In genomic region chr2:63378589-63378988, GRCh38 we compare ENCODE assay signal across 19 cellular contexts.
A peak's percentile ranks its signal among the peaks of the same experiment; 100 is the strongest.
DNase-seq lines count a peak whose midpoint lies in the region; ATAC-seq and TF ChIP-seq lines count a peak whose summit lies in the region.
"Had no signal": no experiment of that assay in that cellular context is flagged by ENCODE, and none has a peak within 500 bp of the region (broad histone marks: within the 10 kb centered on the region; RNA-seq: fewer than 3 reads in every experiment).

No MANE protein-coding gene starts in this region.

- in situ Hi-C loops in KBM-7 (cut with MboI; ENCODE audit: low pct_unique_long_range_greater_than_20kb, low sequenced_read_pairs) = no loop called here

- H3K36me3 Mint-ChIP-seq in HFFc6 (ENCODE audit: low read depth) = no peaks in the 10 kb centered on the region; the same call in 1 of the 2 replicates

- intact Hi-C loops in A673 (cut with micrococcal nuclease; ENCODE audit: unreplicated experiment) = no loop called here

- H3K4me1 ChIP-seq in A673 (ENCODE audit: insufficient read depth, low read length, poor library complexity, severe bottlenecking) = no peaks in the 10 kb centered on the region
- H3K4me1 ChIP-seq: colonic mucosa, esophagus muscularis mucosa, right atrium auricular region, uterus had no signal

- H3K4me1 Mint-ChIP-seq in HFFc6 (ENCODE audit: low read depth) = no peaks in the 10 kb centered on the region
- H3K4me1 Mint-ChIP-seq: CD8-positive, alpha-beta memory T cell; T-cell had no signal

- no TSS peak for BruUV-seq in A673 (replicated peaks; lab: Mats Ljungman, UMichigan)

- no peak overlapping the region for H3K4me3 Mint-ChIP-seq in HFFc6
- H3K4me3 Mint-ChIP-seq: CD8-positive, alpha-beta memory T cell; T-cell had no signal

- H3K27me3 ChIP-seq in A673 (replicated peaks; ENCODE audit: insufficient read depth, low read depth, low read length, poor library complexity) = no peaks in the 10 kb centered on the region
- H3K27me3 ChIP-seq: colonic mucosa, esophagus muscularis mucosa, right atrium auricular region, uterus had no signal

- H3K27me3 Mint-ChIP-seq in HFFc6 (ENCODE audit: insufficient read depth) = no peaks in the 10 kb centered on the region
- H3K27me3 Mint-ChIP-seq: CD8-positive, alpha-beta memory T cell; T-cell had no signal

- no peak overlapping the region for H3K27ac ChIP-seq in A673 (ENCODE audit: low read depth, low read length, poor library complexity, severe bottlenecking)
- H3K27ac ChIP-seq: colonic mucosa, esophagus muscularis mucosa, right atrium auricular region, uterus, WERI-Rb-1 had no signal

- H3K27ac Mint-ChIP-seq in HFFc6 = no peak overlapping the region
- H3K27ac Mint-ChIP-seq: CD8-positive, alpha-beta memory T cell; T-cell had no signal

- H3K9me3 ChIP-seq in A673 (ENCODE audit: low read depth, low read length, poor library complexity, severe bottlenecking) = no peaks in the 10 kb centered on the region
- H3K9me3 ChIP-seq: colonic mucosa, esophagus muscularis mucosa, right atrium auricular region, uterus had no signal

- CTCF ChIA-PET in A673 (lab: Charles Lee) = no interaction called here

- POLR2A ChIA-PET in A673 (lab: Charles Lee; ENCODE audit: low non-redundant PET) = no interaction called here

- H3K4me3 ChIP-seq in A673 (ENCODE audit: low read depth, low read length, poor library complexity, severe bottlenecking) = no peak overlapping the region
- H3K4me3 ChIP-seq: colonic mucosa, esophagus muscularis mucosa, right atrium auricular region, uterus had no signal

- ATAC-seq in esophagus mucosa = peak; percentile 71
- no peak for ATAC-seq in HG02798 (IDR thresholded peaks at IDR 0.05; ENCODE audit: poor library complexity, unreplicated experiment)
- ATAC-seq in HG03565 (IDR thresholded peaks at IDR 0.05; ENCODE audit: unreplicated experiment) = no peak
- no peak for ATAC-seq in HG03442 (IDR thresholded peaks at IDR 0.05; ENCODE audit: unreplicated experiment)
- ATAC-seq: T-cell had no signal

- no peaks in the 10 kb centered on the region for H3K36me3 ChIP-seq in A673 (ENCODE audit: insufficient read depth, low read length, poor library complexity, severe bottlenecking)
- H3K36me3 ChIP-seq: colonic mucosa, right atrium auricular region, uterus, WERI-Rb-1 had no signal

- TF ChIP-seq CTCF in A673 (conservative IDR thresholded peaks at IDR 0.05; ENCODE audit: low read depth, low read length) (no peak), HFFc6 (IDR thresholded peaks at IDR 0.05) (no peak)

- H3K9me3 Mint-ChIP-seq in HFFc6 = no peaks in the 10 kb centered on the region
- H3K9me3 Mint-ChIP-seq: T-cell had no signal

- peak; percentile 18 for DNase-seq in A673 (ENCODE audit: low spot score)
- DNase-seq in KBM-7 = peak; percentile 57
- DNase-seq in RPMI7951 (ENCODE audit: low read depth) = peak; percentile 5
- DNase-seq in HFFc6 = no peak
- DNase-seq: activated effector memory CD4-positive, alpha-beta T cell treated with Interleukin-2 at 50 U/mL for 16 hours; CD8-positive, alpha-beta memory T cell; colonic mucosa; NCI-H1048; NCI-H2107; NCI-H69; T-cell; uterus; WERI-Rb-1 had no signal
